Comparison of ENCODE assay signal across 9 cellular contexts in the genomic region with DNA sequence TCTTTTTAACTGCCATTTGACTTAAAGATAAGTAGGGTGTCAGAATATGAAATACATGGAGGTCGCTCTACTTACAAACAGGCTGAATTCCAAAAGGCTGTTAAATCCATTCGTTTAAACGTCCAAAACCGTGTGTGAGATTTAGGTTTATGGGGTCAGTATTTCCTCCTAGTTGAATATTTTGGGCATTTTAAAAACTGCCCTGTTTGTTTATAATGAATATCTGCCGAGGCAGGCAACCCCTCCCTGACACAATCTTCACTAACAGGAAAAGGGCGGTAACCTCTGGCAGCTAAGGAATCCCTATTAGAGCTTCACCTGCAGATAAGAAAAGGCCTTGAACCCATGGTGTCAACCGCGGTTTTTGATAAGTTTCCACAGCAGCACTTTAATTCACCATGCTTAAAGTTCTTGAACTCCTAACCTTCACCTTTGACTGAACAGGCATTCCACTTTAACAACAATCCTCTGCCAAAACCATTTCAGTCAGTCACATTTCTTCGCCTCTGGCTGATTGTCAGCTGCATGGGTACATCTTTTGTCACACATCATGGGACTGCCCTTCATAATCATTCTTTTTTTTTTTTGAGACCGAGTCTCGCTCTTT. TPM values are rescaled to one million over a fixed set of nuclear protein-coding genes. Genes with fewer than 3 reads are reported as not detected.
DNase-seq lines count a peak whose midpoint lies in the region; ATAC-seq and TF ChIP-seq lines count a peak whose summit lies in the region.
"Had no signal": no experiment of that assay in that cellular context is flagged by ENCODE, and none has a peak within 500 bp of the region (broad histone marks: within the 10 kb centered on the region; RNA-seq: fewer than 3 reads in every experiment).

No MANE protein-coding gene starts in this region.

- H3K9me3 ChIP-seq in effector memory CD4-positive, alpha-beta T cell (ENCODE audit: control insufficient read depth, low read length), result no peaks in the 10 kb centered on the region
- H3K9me3 ChIP-seq in lung (ENCODE audit: control insufficient read depth in 2 of 2, insufficient read depth in 1 of 2, low read length in 1 of 2), result no peaks in the 10 kb centered on the region

- DNase-seq in A172 (ENCODE audit: low spot score) (peak; percentile 50), OCI-M1 (lab: John Stamatoyannopoulos, UW) (peak; percentile 63), lung (ENCODE audit: low spot score) (no peak), GF-D8 (lab: John Stamatoyannopoulos, UW) (no peak), cortex of kidney (lab: John Stamatoyannopoulos, UW) (no peak), epidermal melanocyte (ENCODE audit: insufficient read length, low spot score) (no peak)
- DNase-seq in effector memory CD4-positive, alpha-beta T cell, result no peak
- no peak for DNase-seq in NK-92 treated with Interleukin-12 subunit alpha and Interleukin-12 subunit beta, amount 100 ng/mL, for 24 hours (lab: John Stamatoyannopoulos, UW)
- DNase-seq: foreskin keratinocyte had no signal

- H3K4me1 ChIP-seq in effector memory CD4-positive, alpha-beta T cell (ENCODE audit: control insufficient read depth, insufficient read depth, low read length, poor library complexity, severe bottlenecking), result peaks cover 25% of the 10 kb centered on the region
- peaks cover 5 to 24% of the 10 kb centered on the region in 2 donors for H3K4me1 ChIP-seq in lung (ENCODE audit: control insufficient read depth in 2 of 2, insufficient read depth in 2 of 2, low read length in 2 of 2)

- TF ChIP-seq CTCF in lung (IDR thresholded peaks at IDR 0.05; ENCODE audit: control extremely low read depth, extremely low read depth), result no peak

- H3K27me3 ChIP-seq in effector memory CD4-positive, alpha-beta T cell (replicated peaks; ENCODE audit: control insufficient read depth, insufficient read depth, low read length, poor library complexity, severe bottlenecking), result no peaks in the 10 kb centered on the region
- no peaks in the 10 kb centered on the region for H3K27me3 ChIP-seq in lung (ENCODE audit: control insufficient read depth, insufficient read depth)
- H3K27me3 ChIP-seq: foreskin keratinocyte had no signal

- WGBS in lung, 2 donors, result 35 to 63% methylated on average over 11 of the region's 11 CpGs

- ATAC-seq in lung (ENCODE audit: insufficient read depth, low FRiP score), result peak; percentile 41
- ATAC-seq: foreskin keratinocyte had no signal

- H3K27ac ChIP-seq in effector memory CD4-positive, alpha-beta T cell (ENCODE audit: insufficient read depth, low read length, poor library complexity, severe bottlenecking), result peak overlapping the region; percentile 40
- peak overlapping the region; percentile 53 to 85 for H3K27ac ChIP-seq in lung (ENCODE audit: low read depth in 1 of 2, low read length in 1 of 2)

- H3K4me3 ChIP-seq in effector memory CD4-positive, alpha-beta T cell (ENCODE audit: insufficient read depth, low read depth, low read length, poor library complexity, severe bottlenecking), result no peak overlapping the region
- no peak overlapping the region for H3K4me3 ChIP-seq in lung

- peaks cover 5% of the 10 kb centered on the region for H3K36me3 ChIP-seq in effector memory CD4-positive, alpha-beta T cell (ENCODE audit: control insufficient read depth, insufficient read depth, low read length)
- H3K36me3 ChIP-seq in lung (ENCODE audit: control insufficient read depth in 2 of 2, insufficient read depth in 2 of 2, low read length in 2 of 2), result peaks cover 0 to 2% of the 10 kb centered on the region in 2 donors

RNA-seq across cellular contexts. Expression of a gene that starts 17.8 kb away (rescaled TPM):
- total RNA-seq in A172 (2014; rRNA removed; shearing (Covaris generic)), result 32.6 and 33.0 TPM in 2 replicates
- total RNA-seq in lung, result 10 to 100 TPM; 44.3 to 62.7 TPM
- 10 to 100 TPM; 13.1 to 14.0 TPM for polyA plus RNA-seq in lung

RNA-seq across cellular contexts. Expression of a gene that starts 18.0 kb away (rescaled TPM):
- total RNA-seq in A172 (2014; rRNA removed; shearing (Covaris generic)), result 51.7 and 64.7 TPM in 2 replicates
- total RNA-seq in lung, result 10 to 100 TPM; 13.9 to 58.6 TPM
- polyA plus RNA-seq in lung, result 10 to 100 TPM; 10.3 to 19.7 TPM

Comparison
In these comparisons a context has a peak if more than half of its experiments do, and no peak if none do; other contexts are left out.
1. DNase-seq: peak in A172 (single experiment) and OCI-M1 (single experiment); none in effector memory CD4-positive, alpha-beta T cell (0 of 3), lung (single experiment), NK-92 treated with Interleukin-12 subunit alpha and Interleukin-12 subunit beta, amount 100 ng/mL, for 24 hours (single experiment), GF-D8 (single experiment), cortex of kidney (single experiment) and epidermal melanocyte (single experiment).